Comparison of ENCODE assay signal across 11 cellular contexts in the genomic region with DNA sequence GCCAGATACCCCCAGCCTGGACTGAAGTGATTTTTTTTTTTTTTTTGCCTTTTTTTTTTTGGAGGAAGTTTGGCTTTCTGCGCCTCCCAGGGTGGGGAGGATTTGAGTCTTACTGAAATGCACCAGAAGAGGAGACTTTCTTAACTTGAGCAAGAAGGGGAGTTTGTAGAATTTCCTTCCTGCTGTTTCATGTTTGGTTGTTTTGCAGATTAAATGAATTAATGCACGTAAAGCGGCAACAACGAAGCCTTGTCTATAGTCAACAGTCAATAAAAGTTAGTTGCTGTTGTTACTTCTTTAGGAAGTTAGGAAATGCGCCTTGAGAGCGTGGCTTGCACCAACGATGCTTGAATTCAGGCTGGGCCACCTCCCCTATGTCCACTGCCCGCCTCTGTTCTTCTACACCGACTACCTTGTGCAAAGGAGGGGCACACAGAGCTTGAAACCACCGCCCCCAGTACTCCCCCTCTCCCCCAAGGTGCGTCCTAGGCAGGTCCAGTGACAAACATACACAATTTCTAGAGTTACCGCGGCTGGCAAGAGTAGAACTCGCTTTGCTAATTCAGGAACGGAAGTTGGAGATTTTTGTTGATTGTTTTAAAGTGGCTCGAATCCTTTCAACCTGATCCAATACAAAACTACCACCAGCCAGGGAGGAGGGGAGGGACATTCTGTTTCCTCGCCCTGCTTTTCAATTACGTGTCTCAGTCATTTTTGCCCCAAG. TPM values are rescaled to one million over a fixed set of nuclear protein-coding genes. Genes with fewer than 3 reads are reported as not detected.
DNase-seq lines count a peak whose midpoint lies in the region; ATAC-seq, FAIRE-seq and TF ChIP-seq lines count a peak whose summit lies in the region.
"Had no signal": no experiment of that assay in that cellular context is flagged by ENCODE, and none has a peak within 500 bp of the region (broad histone marks: within the 10 kb centered on the region; RNA-seq: fewer than 3 reads in every experiment).

No MANE protein-coding gene starts in this region.

- H4K8ac ChIP-seq in H9 (replicated peaks; ENCODE audit: insufficient read length, low read depth, low read length): no peak overlapping the region

- H3K27me3 ChIP-seq in AG04450 (ENCODE audit: control insufficient read depth, insufficient read depth, low read length) (peaks cover 51% of the 10 kb centered on the region), H9 (ENCODE audit: insufficient read depth, low read length) (peaks cover 36% of the 10 kb centered on the region), GM12878 (replicated peaks in 1 of 2; ENCODE audit: control insufficient read depth in 2 of 2, insufficient read depth in 2 of 2, low read length in 1 of 2) (peaks cover 13 to 27% of the 10 kb centered on the region in 2 experiments), left lung (peaks cover 52 to 96% of the 10 kb centered on the region in 2 donors)

- H3K4me2 ChIP-seq in H9 (ENCODE audit: insufficient read depth, insufficient read length, low read length) (peak overlapping the region; percentile 91), GM12878 (ENCODE audit: control insufficient read depth, insufficient read depth) (no peak overlapping the region)

- no peak overlapping the region for H4K5ac ChIP-seq in H9 (ENCODE audit: insufficient read length, low read depth, low read length)

- in situ Hi-C loops in GM12878 (cut with MboI): no loop called here

- no peaks in the 10 kb centered on the region for H3K79me1 ChIP-seq in H9 (ENCODE audit: insufficient read depth, low read depth, low read length, poor library complexity, severe bottlenecking)

- RAD21 ChIA-PET in GM12878 (lab: Charles Lee; ENCODE audit: unreplicated experiment): no interaction called here

- H3K4me3 ChIP-seq in AG04450 (ENCODE audit: low read depth, low read length) (peak overlapping the region; percentile 31; the same call in 1 of the 2 replicates), GM12878 (no peak overlapping the region), left lung (peak overlapping the region in 1 of 2 donors; percentile 22)

- no peak overlapping the region for H4K91ac ChIP-seq in H9 (ENCODE audit: insufficient read length, low read depth, low read length)

- peak; percentile 23 for FAIRE-seq in GM12878 (lab: Jason Lieb, UNC)

- no peaks in the 10 kb centered on the region for H3K79me2 ChIP-seq in H9 (ENCODE audit: insufficient read depth, low read length)
- H3K79me2 ChIP-seq in GM12878 (ENCODE audit: control insufficient read depth, insufficient read depth, low read length): no peaks in the 10 kb centered on the region

- peaks cover 0 to 2% of the 10 kb centered on the region in 2 experiments; a peak in 1 of 5 replicates for H3K9me3 Mint-ChIP-seq in H9

- no peak overlapping the region for H2BK20ac ChIP-seq in H9 (ENCODE audit: low read depth, low read length, poor library complexity, severe bottlenecking)

- H2BK120ac ChIP-seq in H9 (ENCODE audit: low read depth, low read length, poor library complexity, severe bottlenecking): no peak overlapping the region

- peaks cover 18 to 22% of the 10 kb centered on the region in 2 experiments for H3K4me1 Mint-ChIP-seq in H9

- H3K56ac ChIP-seq in H9 (ENCODE audit: insufficient read length, low read depth, low read length): no peak overlapping the region

- no peak overlapping the region for H2BK15ac ChIP-seq in H9 (ENCODE audit: low read depth, low read length)

- H3K23me2 ChIP-seq in H9 (ENCODE audit: insufficient read length, low read depth, low read length, poor library complexity, severe bottlenecking): peaks cover 23% of the 10 kb centered on the region

- H3K4ac ChIP-seq in H9 (ENCODE audit: low read depth, low read length): no peak overlapping the region

- TF ChIP-seq CTCF in AG04450 (IDR thresholded peaks at IDR 0.05; ENCODE audit: low read depth, low read length) (no peak), H9 (conservative IDR thresholded peaks at IDR 0.05) (no peak), GM12878 (IDR thresholded peaks at IDR 0.05 in 2 of 3, conservative IDR thresholded peaks at IDR 0.05 in 1 of 3; ENCODE audit: control insufficient read depth in 2 of 3, extremely low read depth in 1 of 3, insufficient read depth in 1 of 3, low read depth in 3 of 3, low read length in 3 of 3) (no peak), left lung (IDR thresholded peaks at IDR 0.05) (no peak)

- DNase-seq in AG04450 (ENCODE audit: low read depth, low spot score) (no peak), H9 (no peak), GM12878 (ENCODE audit: low read depth, low spot score) (no peak), left lung (no peak), NCI-H1092 (lab: John Stamatoyannopoulos, UW) (no peak), cortex of kidney (lab: John Stamatoyannopoulos, UW) (no peak), inferior parietal cortex (ENCODE audit: extremely low spot score) (no peak)
- DNase-seq: activated CD8-positive, alpha-beta memory T cell treated with anti-CD3 and anti-CD28 coated beads, Interleukin-2, amount 50 U/mL, for 4 hours; DMS79 treated with DMSO at 0.1 percent for 48 hours; foreskin melanocyte had no signal

- SMC1A ChIA-PET in GM12878 (lab: Charles Lee; ENCODE audit: uncharacterized antibody, unreplicated experiment): no interaction called here

- H3T11ph ChIP-seq in H9 (ENCODE audit: low read length): no peak overlapping the region

- peak overlapping the region; percentile 80 for H2AFZ ChIP-seq in H9 (ENCODE audit: low read length)
- H2AFZ ChIP-seq in GM12878 (ENCODE audit: control insufficient read depth, low read depth, low read length): no peak overlapping the region

- no peak overlapping the region for H2AK5ac ChIP-seq in H9 (ENCODE audit: insufficient read length, low read length)

- H3K18ac ChIP-seq in H9 (ENCODE audit: insufficient read length, low read depth, low read length): no peak overlapping the region

- no peak overlapping the region for H2BK5ac ChIP-seq in H9 (ENCODE audit: insufficient read length, low read length)

- H3K36me3 Mint-ChIP-seq in H9 (ENCODE audit: insufficient read depth in 1 of 3, low read depth in 3 of 3): no peaks in the 10 kb centered on the region

- ATAC-seq in GM12878 (no peak), left lung (peak; percentile 17)
- ATAC-seq in activated CD4-positive, CD25-positive, alpha-beta regulatory T cell treated with anti-CD3 and anti-CD28 coated beads, Interleukin-2, amount 50 U/mL, for 24 hours: no peak

- H3K9me3 ChIP-seq in AG04450 (ENCODE audit: control insufficient read depth, insufficient read depth, low read length) (peaks cover 3% of the 10 kb centered on the region; the same call in 1 of the 2 replicates), H9 (ENCODE audit: control insufficient read depth, low read depth, low read length) (no peaks in the 10 kb centered on the region), GM12878 (replicated peaks; ENCODE audit: control insufficient read depth, insufficient read depth, low read length) (no peaks in the 10 kb centered on the region), left lung (no peaks in the 10 kb centered on the region)

- no peak overlapping the region for H2BK12ac ChIP-seq in H9 (ENCODE audit: insufficient read length, low read depth, low read length)

- POLR2A ChIA-PET in AG04450 (lab: Yijun Ruan, JAX) (no interaction called here), GM12878 (lab: Charles Lee) (no interaction called here)

- no peak for TF ChIP-seq RAD21 in GM12878 (IDR thresholded peaks at IDR 0.05; ENCODE audit: insufficient read depth, low read depth, low read length)

- no peak overlapping the region for H3K9ac ChIP-seq in H9 (ENCODE audit: extremely low read depth, insufficient read length, low read length)
- H3K9ac ChIP-seq in GM12878 (ENCODE audit: control insufficient read depth, insufficient read depth, low read length): no peak overlapping the region

- peaks cover 75% of the 10 kb centered on the region for H3K27me3 Mint-ChIP-seq in H9 (ENCODE audit: low read depth)

- TF ChIP-seq EP300 in GM12878 (IDR thresholded peaks at IDR 0.05; ENCODE audit: borderline replicate concordance in 1 of 2, control insufficient read depth in 1 of 2, low read depth in 2 of 2, low read length in 2 of 2): no peak

- no peak overlapping the region for H3K23ac ChIP-seq in H9 (ENCODE audit: insufficient read length, low read depth, low read length)

- H3K27ac ChIP-seq in AG04450 (ENCODE audit: low read depth, low read length) (no peak overlapping the region), H9 (ENCODE audit: insufficient read length, low read depth, low read length) (no peak overlapping the region), GM12878 (ENCODE audit: control insufficient read depth, insufficient read depth) (no peak overlapping the region), left lung (no peak overlapping the region)

- H3K27ac Mint-ChIP-seq in H9: no peak overlapping the region

- H3K14ac ChIP-seq in H9 (ENCODE audit: insufficient read depth, low read length): no peak overlapping the region

- H4K20me1 ChIP-seq in H9 (ENCODE audit: control insufficient read depth, insufficient read depth, insufficient read length) (no peaks in the 10 kb centered on the region), GM12878 (ENCODE audit: control insufficient read depth, insufficient read depth) (no peaks in the 10 kb centered on the region)

- no CpG with 5 or more reads among the region's 18 CpGs for WGBS in H9 (ENCODE audit: extremely low coverage, insufficient read length, low lambda C conversion rate)
- WGBS in GM12878 (ENCODE audit: insufficient coverage, insufficient replicate concordance, low lambda C conversion rate, missing lambda C conversion rate): 22% methylated on average over 18 of the region's 18 CpGs

- no peak for TF ChIP-seq POLR2A in GM12878 (IDR thresholded peaks at IDR 0.05; ENCODE audit: low read depth, low read length)

- H3K4me3 Mint-ChIP-seq in H9: peak overlapping the region; percentile 43 to 80

- no peaks in the 10 kb centered on the region for H3K36me3 ChIP-seq in GM12878 (ENCODE audit: control insufficient read depth in 2 of 2, insufficient read depth in 2 of 2, low read length in 1 of 2)
- H3K36me3 ChIP-seq in left lung: no peaks in the 10 kb centered on the region

- BruUV-seq in GM12878 (replicated peaks; lab: Mats Ljungman, UMichigan): no TSS peak

- intact Hi-C loops in GM12878 (cut with micrococcal nuclease; ENCODE audit: unreplicated experiment): no loop called here
- intact Hi-C loops in left lung (cut with DNase I): no loop called here

- H3K4me1 ChIP-seq in H9 (ENCODE audit: insufficient read depth, low read length) (no peaks in the 10 kb centered on the region), GM12878 (ENCODE audit: control insufficient read depth, insufficient read depth, low read length) (no peaks in the 10 kb centered on the region), left lung (peaks cover 11 to 26% of the 10 kb centered on the region in 2 donors)

- CTCF ChIA-PET in AG04450 (lab: Charles Lee): interaction anchor here (1.7 to 2.2 kb wide), 4 partner anchors 24 to 78 kb away, joined by 4 to 15 read pairs (median 10); no protein-coding TSS in a partner anchor
- CTCF ChIA-PET in GM12878 (lab: Yijun Ruan, JAX): interaction anchor here (0.7 kb wide), 1 partner anchor 25 kb away, joined by 4 read pairs; no protein-coding TSS in a partner anchor

RNA-seq across cellular contexts. Expression of gene CYP24A1, which starts 0.8 kb away (rescaled TPM):
- polyA plus RNA-seq in AG04450 (2011; rRNA removed): 2.1 TPM in 1 of 2 replicates, not detected in the other
- polyA minus RNA-seq in AG04450 (2011; rRNA and poly(A)+ RNA removed): 0.18 and 0.43 TPM in 2 replicates
- total RNA-seq in H9 (2021): not detected in 2 replicates
- total RNA-seq in GM12878 (2013; cell fraction: nucleolus; rRNA removed): not detected in 2 replicates
- not detected in 2 replicates for total RNA-seq in GM12878 (2014; rRNA removed)
- total RNA-seq in GM12878 (2014; rRNA removed; fragmentation: Illumina TruSeq; extraction: Trizol): not detected in 2 replicates
- total RNA-seq in GM12878 (2021): 0.69 TPM in 1 of 2 replicates, not detected in the other
- not detected for polyA plus RNA-seq in GM12878 (2011; ENCODE audit: low read depth)
- not detected in 2 replicates for polyA plus RNA-seq in GM12878 (2011; rRNA removed)
- not detected in 2 replicates for polyA plus RNA-seq in GM12878 (2011; cell fraction: cytosol; rRNA removed)
- polyA plus RNA-seq in GM12878 (2011; cell fraction: nucleus; rRNA removed): not detected in 2 replicates
- not detected in 2 replicates for polyA plus RNA-seq in GM12878 (2012)
- polyA plus RNA-seq in GM12878 (2014; fragmentation: Illumina TruSeq; extraction: Trizol): not detected in 2 replicates
- not detected for polyA plus RNA-seq in GM12878 (2014; fragmentation: Nextera tagmentation; extraction: Ambion mirVana)
- not detected in 2 replicates for polyA plus RNA-seq in GM12878 (2014; rRNA removed)
- polyA plus RNA-seq in GM12878 (2016; fragmentation: Nextera tagmentation; extraction: Ambion mirVana): not detected
- polyA minus RNA-seq in GM12878 (2011; rRNA and poly(A)+ RNA removed): not detected in 2 replicates
- polyA minus RNA-seq in GM12878 (2011; cell fraction: cytosol; rRNA and poly(A)+ RNA removed): not detected in 2 replicates
- not detected in 2 replicates for polyA minus RNA-seq in GM12878 (2011; cell fraction: nucleus; rRNA and poly(A)+ RNA removed)
- total RNA-seq in left lung: 1 to 10 TPM in 1 of 2 donors, under 1 TPM in 1; 0.64 to 3.4 TPM

RNA-seq across cellular contexts. Expression of gene PFDN4, which starts 33.3 kb away (rescaled TPM):
- polyA plus RNA-seq in AG04450 (2011; rRNA removed): 63.9 and 104 TPM in 2 replicates
- polyA minus RNA-seq in AG04450 (2011; rRNA and poly(A)+ RNA removed): 9.8 and 12.2 TPM in 2 replicates
- 69.1 and 73.6 TPM in 2 replicates for total RNA-seq in H9 (2021)
- 6.5 and 8.4 TPM in 2 replicates for total RNA-seq in GM12878 (2013; cell fraction: nucleolus; rRNA removed)
- total RNA-seq in GM12878 (2014; rRNA removed): 40.0 and 54.8 TPM in 2 replicates
- 88.4 and 94.5 TPM in 2 replicates for total RNA-seq in GM12878 (2014; rRNA removed; fragmentation: Illumina TruSeq; extraction: Trizol)
- total RNA-seq in GM12878 (2021): 36.9 and 39.0 TPM in 2 replicates
- 11.2 TPM for polyA plus RNA-seq in GM12878 (2011; ENCODE audit: low read depth)
- polyA plus RNA-seq in GM12878 (2011; rRNA removed): 60.8 and 128 TPM in 2 replicates
- 16.6 and 21.9 TPM in 2 replicates for polyA plus RNA-seq in GM12878 (2011; cell fraction: cytosol; rRNA removed)
- 20.8 and 22.9 TPM in 2 replicates for polyA plus RNA-seq in GM12878 (2011; cell fraction: nucleus; rRNA removed)
- polyA plus RNA-seq in GM12878 (2012): 58.4 and 77.9 TPM in 2 replicates
- polyA plus RNA-seq in GM12878 (2014; fragmentation: Illumina TruSeq; extraction: Trizol): 136 and 201 TPM in 2 replicates
- 100 to 1,000 TPM; 121 to 123 TPM for polyA plus RNA-seq in GM12878 (2014; fragmentation: Nextera tagmentation; extraction: Ambion mirVana)
- polyA plus RNA-seq in GM12878 (2014; rRNA removed): 51.0 and 76.6 TPM in 2 replicates
- 10 to 100 TPM; 78.1 to 87.5 TPM for polyA plus RNA-seq in GM12878 (2016; fragmentation: Nextera tagmentation; extraction: Ambion mirVana)
- 4.4 and 6.5 TPM in 2 replicates for polyA minus RNA-seq in GM12878 (2011; rRNA and poly(A)+ RNA removed)
- polyA minus RNA-seq in GM12878 (2011; cell fraction: cytosol; rRNA and poly(A)+ RNA removed): 5.4 and 8.2 TPM in 2 replicates
- 0.97 and 2.9 TPM in 2 replicates for polyA minus RNA-seq in GM12878 (2011; cell fraction: nucleus; rRNA and poly(A)+ RNA removed)
- total RNA-seq in left lung: 10 to 100 TPM; 16.7 to 17.3 TPM
